19 cellular contexts compared by ENCODE assay signal in the genomic region with DNA sequence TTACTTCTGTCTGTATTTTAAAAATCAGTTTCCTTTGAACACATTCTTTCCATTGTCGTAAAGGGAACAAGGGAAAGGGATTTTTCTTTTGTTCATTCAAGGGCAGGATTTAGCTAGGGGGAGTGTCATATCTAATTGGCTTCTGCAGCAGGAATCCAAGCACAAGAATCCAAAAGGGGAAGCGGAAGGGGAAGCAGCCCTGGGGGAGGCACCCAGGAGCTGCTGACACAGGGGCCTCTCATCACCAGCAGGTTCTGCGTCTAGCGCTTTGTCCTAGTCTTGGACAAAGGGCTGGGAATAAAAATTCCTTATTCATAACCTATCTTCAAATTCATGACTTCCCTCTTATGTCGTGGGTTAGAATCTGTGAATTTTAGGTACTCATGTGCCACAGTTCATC. TPM values are rescaled to one million over a fixed set of nuclear protein-coding genes. Genes with fewer than 3 reads are reported as not detected.
DNase-seq lines count a peak whose midpoint lies in the region; ATAC-seq and TF ChIP-seq lines count a peak whose summit lies in the region.
"Had no signal": no experiment of that assay in that cellular context is flagged by ENCODE, and none has a peak within 500 bp of the region (broad histone marks: within the 10 kb centered on the region; RNA-seq: fewer than 3 reads in every experiment).

No MANE protein-coding gene starts in this region.

- H3K27me3 ChIP-seq in right atrium auricular region (no peaks in the 10 kb centered on the region), upper lobe of right lung (no peaks in the 10 kb centered on the region)
- H3K27me3 ChIP-seq: BLaER1 treated with 17β-estradiol and CSF1 and Interleukin-3, amounts not matched to agents 10 nM and 100 nM had no signal

- H3K4me1 ChIP-seq in right atrium auricular region (no peaks in the 10 kb centered on the region), upper lobe of right lung (no peaks in the 10 kb centered on the region)
- H3K4me1 ChIP-seq: A549 had no signal

- peak; percentile 63 for ATAC-seq in Right ventricle myocardium superior (ENCODE audit: poor library complexity)
- peak; percentile 61 for ATAC-seq in left lobe of liver
- ATAC-seq in upper lobe of right lung: peak; percentile 90
- ATAC-seq in HG03432 (IDR thresholded peaks at IDR 0.05; ENCODE audit: unreplicated experiment): no peak
- ATAC-seq in HG02852 (IDR thresholded peaks at IDR 0.05; ENCODE audit: unreplicated experiment): no peak
- ATAC-seq: A549; activated naive CD4-positive, alpha-beta T cell treated with anti-CD3 and anti-CD28 coated beads, Interleukin-2, amount 50 U/mL, for 72 hours; stimulated activated memory B cell treated with anti-CD40 and anti-IgM and Interleukin-4, amounts not matched to agents 10 μg/mL and 1 μg/mL and 100 μg/mL, for 72 hours had no signal

- H3K36me3 ChIP-seq in right atrium auricular region (peaks cover 72% of the 10 kb centered on the region), upper lobe of right lung (peaks cover 97% of the 10 kb centered on the region)

- H3K9me3 ChIP-seq in right atrium auricular region (no peaks in the 10 kb centered on the region), upper lobe of right lung (no peaks in the 10 kb centered on the region)
- H3K9me3 ChIP-seq: A549 had no signal

- TF ChIP-seq CTCF in right atrium auricular region (IDR thresholded peaks at IDR 0.05): no peak
- no peak for TF ChIP-seq CTCF in upper lobe of right lung (IDR thresholded peaks at IDR 0.05)

- DNase-seq in Right ventricle myocardium superior: peak; percentile 57
- DNase-seq in right atrium auricular region (ENCODE audit: low spot score): no peak
- peak; percentile 19 for DNase-seq in dermis blood vessel endothelial cell
- DNase-seq in left lobe of liver (ENCODE audit: low spot score): no peak
- DNase-seq in upper lobe of right lung: no peak
- DNase-seq in NCI-H446 (lab: John Stamatoyannopoulos, UW): no peak
- DNase-seq: effector CD8-positive, alpha-beta T cell; glutamatergic neuron; Karpas-422; NCI-H1105 treated with DMSO at 0.1 percent for 48 hours; NCI-H510A; stimulated activated CD4-positive, alpha-beta T cell treated with anti-CD3 and anti-CD28 coated beads, Interleukin-1b, Interleukin-23, amount 100 ng/mL, for 48 hours had no signal

- intact Hi-C loops in Right ventricle myocardium superior (cut with DNase I) (no loop called here), upper lobe of right lung (cut with DNase I) (no loop called here)

- H3K4me3 ChIP-seq in right atrium auricular region (no peak overlapping the region), upper lobe of right lung (no peak overlapping the region)
- H3K4me3 ChIP-seq: A549; BLaER1 treated with 17β-estradiol and CSF1 and Interleukin-3, amounts not matched to agents 10 nM and 100 nM; lung had no signal

- H3K27ac ChIP-seq in right atrium auricular region: no peak overlapping the region
- no peak overlapping the region for H3K27ac ChIP-seq in upper lobe of right lung
- H3K27ac ChIP-seq: A549 had no signal

RNA-seq across cellular contexts. Expression of a gene that starts 13.7 kb away (rescaled TPM):
- total RNA-seq in Right ventricle myocardium superior: 6.6 TPM
- total RNA-seq in right atrium auricular region: 10 to 100 TPM in 1 of 2 donors, 1 to 10 TPM in 1; 9.5 to 11.3 TPM
- 30.5 and 35.4 TPM in 2 replicates for total RNA-seq in dermis blood vessel endothelial cell
- total RNA-seq in left lobe of liver: 12.6 TPM
- 24.4 TPM for total RNA-seq in upper lobe of right lung

RNA-seq across cellular contexts. Expression of a gene that starts 36.5 kb away (rescaled TPM):
- 22.2 TPM for total RNA-seq in Right ventricle myocardium superior
- 10 to 100 TPM in 1 of 2 donors, 1 to 10 TPM in 1; 5.4 to 10.6 TPM for total RNA-seq in right atrium auricular region
- 14.2 and 20.8 TPM in 2 replicates for total RNA-seq in dermis blood vessel endothelial cell
- total RNA-seq in left lobe of liver: 119 TPM
- 7.6 TPM for total RNA-seq in upper lobe of right lung

Comparison
In these comparisons a context has a peak if more than half of its experiments do, and no peak if none do; other contexts are left out.
1. DNase-seq: peak in Right ventricle myocardium superior (single experiment) and dermis blood vessel endothelial cell (single experiment); none in right atrium auricular region (single experiment), left lobe of liver (single experiment), upper lobe of right lung (single experiment) and NCI-H446 (0 of 2).
2. ATAC-seq: peak in Right ventricle myocardium superior (single experiment), left lobe of liver (single experiment) and upper lobe of right lung (single experiment); none in HG03432 (single experiment) and HG02852 (single experiment).